In the genomic region with DNA sequence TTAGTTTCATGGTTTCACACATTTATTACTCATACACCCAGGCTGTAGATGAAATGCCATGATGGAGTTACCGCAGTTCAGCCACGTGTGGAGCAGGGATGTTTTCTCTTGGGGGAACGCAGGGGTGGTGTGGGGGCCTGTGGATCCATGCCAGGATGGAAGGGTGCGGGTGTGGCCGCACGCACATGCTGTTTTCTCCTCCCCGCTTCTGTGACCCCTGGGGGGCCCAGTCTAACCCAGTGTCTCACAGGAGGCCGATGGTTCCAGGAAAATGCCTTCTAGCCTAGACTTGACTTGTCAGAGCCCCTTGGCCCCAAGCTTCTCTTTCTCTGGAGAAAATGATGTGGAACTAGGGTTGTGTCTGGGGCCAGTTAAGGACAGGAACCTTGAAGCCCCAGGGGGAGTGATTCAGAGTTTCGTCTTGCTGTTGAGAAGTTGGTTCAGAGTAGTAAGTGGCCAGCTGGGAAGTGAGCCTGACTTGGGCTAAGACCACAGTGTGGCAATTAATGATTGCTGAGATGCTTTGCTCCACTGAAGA, we compare ENCODE assay signal across 1 cellular context.
TF ChIP-seq lines count a peak whose summit lies in the region.

No MANE protein-coding gene starts in this region.

TF ChIP-seq in K562, 482 proteins besides CTCF, POLR2A, EP300 and RAD21 (continued from another document and continues in another):
- no peak for TF ChIP-seq SRSF3 (IDR thresholded peaks at IDR 0.05; ENCODE audit: insufficient read depth, low read length)
- TF ChIP-seq, protein P1, sequence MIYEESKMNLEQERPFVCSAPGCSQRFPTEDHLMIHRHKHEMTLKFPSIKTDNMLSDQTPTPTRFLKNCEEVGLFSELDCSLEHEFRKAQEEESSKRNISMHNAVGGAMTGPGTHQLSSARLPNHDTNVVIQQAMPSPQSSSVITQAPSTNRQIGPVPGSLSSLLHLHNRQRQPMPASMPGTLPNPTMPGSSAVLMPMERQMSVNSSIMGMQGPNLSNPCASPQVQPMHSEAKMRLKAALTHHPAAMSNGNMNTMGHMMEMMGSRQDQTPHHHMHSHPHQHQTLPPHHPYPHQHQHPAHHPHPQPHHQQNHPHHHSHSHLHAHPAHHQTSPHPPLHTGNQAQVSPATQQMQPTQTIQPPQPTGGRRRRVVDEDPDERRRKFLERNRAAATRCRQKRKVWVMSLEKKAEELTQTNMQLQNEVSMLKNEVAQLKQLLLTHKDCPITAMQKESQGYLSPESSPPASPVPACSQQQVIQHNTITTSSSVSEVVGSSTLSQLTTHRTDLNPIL (CRISPR knock-in tag; IDR thresholded peaks at IDR 0.05): no peak
- no peak for TF ChIP-seq POLR2H (tag; IDR thresholded peaks at IDR 0.05; ENCODE audit: low read depth)
- TF ChIP-seq, protein P2, sequence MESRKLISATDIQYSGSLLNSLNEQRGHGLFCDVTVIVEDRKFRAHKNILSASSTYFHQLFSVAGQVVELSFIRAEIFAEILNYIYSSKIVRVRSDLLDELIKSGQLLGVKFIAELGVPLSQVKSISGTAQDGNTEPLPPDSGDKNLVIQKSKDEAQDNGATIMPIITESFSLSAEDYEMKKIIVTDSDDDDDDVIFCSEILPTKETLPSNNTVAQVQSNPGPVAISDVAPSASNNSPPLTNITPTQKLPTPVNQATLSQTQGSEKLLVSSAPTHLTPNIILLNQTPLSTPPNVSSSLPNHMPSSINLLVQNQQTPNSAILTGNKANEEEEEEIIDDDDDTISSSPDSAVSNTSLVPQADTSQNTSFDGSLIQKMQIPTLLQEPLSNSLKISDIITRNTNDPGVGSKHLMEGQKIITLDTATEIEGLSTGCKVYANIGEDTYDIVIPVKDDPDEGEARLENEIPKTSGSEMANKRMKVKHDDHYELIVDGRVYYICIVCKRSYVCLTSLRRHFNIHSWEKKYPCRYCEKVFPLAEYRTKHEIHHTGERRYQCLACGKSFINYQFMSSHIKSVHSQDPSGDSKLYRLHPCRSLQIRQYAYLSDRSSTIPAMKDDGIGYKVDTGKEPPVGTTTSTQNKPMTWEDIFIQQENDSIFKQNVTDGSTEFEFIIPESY (CRISPR knock-in tag; IDR thresholded peaks at IDR 0.05): no peak
- TF ChIP-seq, protein P3, sequence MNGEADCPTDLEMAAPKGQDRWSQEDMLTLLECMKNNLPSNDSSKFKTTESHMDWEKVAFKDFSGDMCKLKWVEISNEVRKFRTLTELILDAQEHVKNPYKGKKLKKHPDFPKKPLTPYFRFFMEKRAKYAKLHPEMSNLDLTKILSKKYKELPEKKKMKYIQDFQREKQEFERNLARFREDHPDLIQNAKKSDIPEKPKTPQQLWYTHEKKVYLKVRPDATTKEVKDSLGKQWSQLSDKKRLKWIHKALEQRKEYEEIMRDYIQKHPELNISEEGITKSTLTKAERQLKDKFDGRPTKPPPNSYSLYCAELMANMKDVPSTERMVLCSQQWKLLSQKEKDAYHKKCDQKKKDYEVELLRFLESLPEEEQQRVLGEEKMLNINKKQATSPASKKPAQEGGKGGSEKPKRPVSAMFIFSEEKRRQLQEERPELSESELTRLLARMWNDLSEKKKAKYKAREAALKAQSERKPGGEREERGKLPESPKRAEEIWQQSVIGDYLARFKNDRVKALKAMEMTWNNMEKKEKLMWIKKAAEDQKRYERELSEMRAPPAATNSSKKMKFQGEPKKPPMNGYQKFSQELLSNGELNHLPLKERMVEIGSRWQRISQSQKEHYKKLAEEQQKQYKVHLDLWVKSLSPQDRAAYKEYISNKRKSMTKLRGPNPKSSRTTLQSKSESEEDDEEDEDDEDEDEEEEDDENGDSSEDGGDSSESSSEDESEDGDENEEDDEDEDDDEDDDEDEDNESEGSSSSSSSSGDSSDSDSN (IDR thresholded peaks at IDR 0.05; ENCODE audit: borderline replicate concordance in 1 of 2, low read depth in 2 of 2, low read length in 2 of 2): no peak
- no peak for TF ChIP-seq TSC22D4 (tag; IDR thresholded peaks at IDR 0.05)
- TF ChIP-seq POLR2AphosphoS5 (IDR thresholded peaks at IDR 0.05; ENCODE audit: control insufficient read depth, insufficient read depth, low read depth, low read length): no peak
- TF ChIP-seq THRAP3 (IDR thresholded peaks at IDR 0.05; ENCODE audit: borderline replicate concordance): no peak
- no peak for TF ChIP-seq MTA3 (IDR thresholded peaks at IDR 0.05; ENCODE audit: borderline replicate concordance)
- no peak for TF ChIP-seq PTBP1 (IDR thresholded peaks at IDR 0.05; ENCODE audit: low read depth, low read length)
- TF ChIP-seq, protein P4, sequence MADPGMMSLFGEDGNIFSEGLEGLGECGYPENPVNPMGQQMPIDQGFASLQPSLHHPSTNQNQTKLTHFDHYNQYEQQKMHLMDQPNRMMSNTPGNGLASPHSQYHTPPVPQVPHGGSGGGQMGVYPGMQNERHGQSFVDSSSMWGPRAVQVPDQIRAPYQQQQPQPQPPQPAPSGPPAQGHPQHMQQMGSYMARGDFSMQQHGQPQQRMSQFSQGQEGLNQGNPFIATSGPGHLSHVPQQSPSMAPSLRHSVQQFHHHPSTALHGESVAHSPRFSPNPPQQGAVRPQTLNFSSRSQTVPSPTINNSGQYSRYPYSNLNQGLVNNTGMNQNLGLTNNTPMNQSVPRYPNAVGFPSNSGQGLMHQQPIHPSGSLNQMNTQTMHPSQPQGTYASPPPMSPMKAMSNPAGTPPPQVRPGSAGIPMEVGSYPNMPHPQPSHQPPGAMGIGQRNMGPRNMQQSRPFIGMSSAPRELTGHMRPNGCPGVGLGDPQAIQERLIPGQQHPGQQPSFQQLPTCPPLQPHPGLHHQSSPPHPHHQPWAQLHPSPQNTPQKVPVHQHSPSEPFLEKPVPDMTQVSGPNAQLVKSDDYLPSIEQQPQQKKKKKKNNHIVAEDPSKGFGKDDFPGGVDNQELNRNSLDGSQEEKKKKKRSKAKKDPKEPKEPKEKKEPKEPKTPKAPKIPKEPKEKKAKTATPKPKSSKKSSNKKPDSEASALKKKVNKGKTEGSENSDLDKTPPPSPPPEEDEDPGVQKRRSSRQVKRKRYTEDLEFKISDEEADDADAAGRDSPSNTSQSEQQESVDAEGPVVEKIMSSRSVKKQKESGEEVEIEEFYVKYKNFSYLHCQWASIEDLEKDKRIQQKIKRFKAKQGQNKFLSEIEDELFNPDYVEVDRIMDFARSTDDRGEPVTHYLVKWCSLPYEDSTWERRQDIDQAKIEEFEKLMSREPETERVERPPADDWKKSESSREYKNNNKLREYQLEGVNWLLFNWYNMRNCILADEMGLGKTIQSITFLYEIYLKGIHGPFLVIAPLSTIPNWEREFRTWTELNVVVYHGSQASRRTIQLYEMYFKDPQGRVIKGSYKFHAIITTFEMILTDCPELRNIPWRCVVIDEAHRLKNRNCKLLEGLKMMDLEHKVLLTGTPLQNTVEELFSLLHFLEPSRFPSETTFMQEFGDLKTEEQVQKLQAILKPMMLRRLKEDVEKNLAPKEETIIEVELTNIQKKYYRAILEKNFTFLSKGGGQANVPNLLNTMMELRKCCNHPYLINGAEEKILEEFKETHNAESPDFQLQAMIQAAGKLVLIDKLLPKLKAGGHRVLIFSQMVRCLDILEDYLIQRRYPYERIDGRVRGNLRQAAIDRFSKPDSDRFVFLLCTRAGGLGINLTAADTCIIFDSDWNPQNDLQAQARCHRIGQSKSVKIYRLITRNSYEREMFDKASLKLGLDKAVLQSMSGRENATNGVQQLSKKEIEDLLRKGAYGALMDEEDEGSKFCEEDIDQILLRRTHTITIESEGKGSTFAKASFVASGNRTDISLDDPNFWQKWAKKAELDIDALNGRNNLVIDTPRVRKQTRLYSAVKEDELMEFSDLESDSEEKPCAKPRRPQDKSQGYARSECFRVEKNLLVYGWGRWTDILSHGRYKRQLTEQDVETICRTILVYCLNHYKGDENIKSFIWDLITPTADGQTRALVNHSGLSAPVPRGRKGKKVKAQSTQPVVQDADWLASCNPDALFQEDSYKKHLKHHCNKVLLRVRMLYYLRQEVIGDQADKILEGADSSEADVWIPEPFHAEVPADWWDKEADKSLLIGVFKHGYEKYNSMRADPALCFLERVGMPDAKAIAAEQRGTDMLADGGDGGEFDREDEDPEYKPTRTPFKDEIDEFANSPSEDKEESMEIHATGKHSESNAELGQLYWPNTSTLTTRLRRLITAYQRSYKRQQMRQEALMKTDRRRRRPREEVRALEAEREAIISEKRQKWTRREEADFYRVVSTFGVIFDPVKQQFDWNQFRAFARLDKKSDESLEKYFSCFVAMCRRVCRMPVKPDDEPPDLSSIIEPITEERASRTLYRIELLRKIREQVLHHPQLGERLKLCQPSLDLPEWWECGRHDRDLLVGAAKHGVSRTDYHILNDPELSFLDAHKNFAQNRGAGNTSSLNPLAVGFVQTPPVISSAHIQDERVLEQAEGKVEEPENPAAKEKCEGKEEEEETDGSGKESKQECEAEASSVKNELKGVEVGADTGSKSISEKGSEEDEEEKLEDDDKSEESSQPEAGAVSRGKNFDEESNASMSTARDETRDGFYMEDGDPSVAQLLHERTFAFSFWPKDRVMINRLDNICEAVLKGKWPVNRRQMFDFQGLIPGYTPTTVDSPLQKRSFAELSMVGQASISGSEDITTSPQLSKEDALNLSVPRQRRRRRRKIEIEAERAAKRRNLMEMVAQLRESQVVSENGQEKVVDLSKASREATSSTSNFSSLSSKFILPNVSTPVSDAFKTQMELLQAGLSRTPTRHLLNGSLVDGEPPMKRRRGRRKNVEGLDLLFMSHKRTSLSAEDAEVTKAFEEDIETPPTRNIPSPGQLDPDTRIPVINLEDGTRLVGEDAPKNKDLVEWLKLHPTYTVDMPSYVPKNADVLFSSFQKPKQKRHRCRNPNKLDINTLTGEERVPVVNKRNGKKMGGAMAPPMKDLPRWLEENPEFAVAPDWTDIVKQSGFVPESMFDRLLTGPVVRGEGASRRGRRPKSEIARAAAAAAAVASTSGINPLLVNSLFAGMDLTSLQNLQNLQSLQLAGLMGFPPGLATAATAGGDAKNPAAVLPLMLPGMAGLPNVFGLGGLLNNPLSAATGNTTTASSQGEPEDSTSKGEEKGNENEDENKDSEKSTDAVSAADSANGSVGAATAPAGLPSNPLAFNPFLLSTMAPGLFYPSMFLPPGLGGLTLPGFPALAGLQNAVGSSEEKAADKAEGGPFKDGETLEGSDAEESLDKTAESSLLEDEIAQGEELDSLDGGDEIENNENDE (IDR thresholded peaks at IDR 0.05; ENCODE audit: low read depth, low read length): no peak
- TF ChIP-seq ZNF134 (CRISPR knock-in tag; conservative IDR thresholded peaks at IDR 0.05): no peak
- no peak for TF ChIP-seq GATAD2A (IDR thresholded peaks at IDR 0.05)
- no peak for TF ChIP-seq FIP1L1 (IDR thresholded peaks at IDR 0.05; ENCODE audit: low read depth, low read length, poor library complexity, severe bottlenecking)
- peak; percentile 56; the same call in 1 of the 2 replicates for TF ChIP-seq DDX20 (tag; IDR thresholded peaks at IDR 0.05; ENCODE audit: low read depth)
- no peak for TF ChIP-seq GTF2E2 (tag; IDR thresholded peaks at IDR 0.05)
- TF ChIP-seq MAFF (IDR thresholded peaks at IDR 0.05; ENCODE audit: low read length): no peak
- TF ChIP-seq, protein P5, sequence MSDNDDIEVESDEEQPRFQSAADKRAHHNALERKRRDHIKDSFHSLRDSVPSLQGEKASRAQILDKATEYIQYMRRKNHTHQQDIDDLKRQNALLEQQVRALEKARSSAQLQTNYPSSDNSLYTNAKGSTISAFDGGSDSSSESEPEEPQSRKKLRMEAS (CRISPR knock-in tag; IDR thresholded peaks at IDR 0.05): no peak
- no peak for TF ChIP-seq ZNF445 (CRISPR knock-in tag; IDR thresholded peaks at IDR 0.05; ENCODE audit: low read depth)
- TF ChIP-seq, protein P6, sequence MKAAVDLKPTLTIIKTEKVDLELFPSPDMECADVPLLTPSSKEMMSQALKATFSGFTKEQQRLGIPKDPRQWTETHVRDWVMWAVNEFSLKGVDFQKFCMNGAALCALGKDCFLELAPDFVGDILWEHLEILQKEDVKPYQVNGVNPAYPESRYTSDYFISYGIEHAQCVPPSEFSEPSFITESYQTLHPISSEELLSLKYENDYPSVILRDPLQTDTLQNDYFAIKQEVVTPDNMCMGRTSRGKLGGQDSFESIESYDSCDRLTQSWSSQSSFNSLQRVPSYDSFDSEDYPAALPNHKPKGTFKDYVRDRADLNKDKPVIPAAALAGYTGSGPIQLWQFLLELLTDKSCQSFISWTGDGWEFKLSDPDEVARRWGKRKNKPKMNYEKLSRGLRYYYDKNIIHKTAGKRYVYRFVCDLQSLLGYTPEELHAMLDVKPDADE (conservative IDR thresholded peaks at IDR 0.05; ENCODE audit: control insufficient read depth, low read depth, low read length): no peak
- no peak for TF ChIP-seq ZNF143 (CRISPR knock-in tag; IDR thresholded peaks at IDR 0.05)
- 0 out of 4 replicates have a peak, but pooled peaks of 1 of the 2 experiments have one; percentile 26 for TF ChIP-seq SRF (CRISPR knock-in tag; IDR thresholded peaks at IDR 0.05)
- TF ChIP-seq, protein P7, sequence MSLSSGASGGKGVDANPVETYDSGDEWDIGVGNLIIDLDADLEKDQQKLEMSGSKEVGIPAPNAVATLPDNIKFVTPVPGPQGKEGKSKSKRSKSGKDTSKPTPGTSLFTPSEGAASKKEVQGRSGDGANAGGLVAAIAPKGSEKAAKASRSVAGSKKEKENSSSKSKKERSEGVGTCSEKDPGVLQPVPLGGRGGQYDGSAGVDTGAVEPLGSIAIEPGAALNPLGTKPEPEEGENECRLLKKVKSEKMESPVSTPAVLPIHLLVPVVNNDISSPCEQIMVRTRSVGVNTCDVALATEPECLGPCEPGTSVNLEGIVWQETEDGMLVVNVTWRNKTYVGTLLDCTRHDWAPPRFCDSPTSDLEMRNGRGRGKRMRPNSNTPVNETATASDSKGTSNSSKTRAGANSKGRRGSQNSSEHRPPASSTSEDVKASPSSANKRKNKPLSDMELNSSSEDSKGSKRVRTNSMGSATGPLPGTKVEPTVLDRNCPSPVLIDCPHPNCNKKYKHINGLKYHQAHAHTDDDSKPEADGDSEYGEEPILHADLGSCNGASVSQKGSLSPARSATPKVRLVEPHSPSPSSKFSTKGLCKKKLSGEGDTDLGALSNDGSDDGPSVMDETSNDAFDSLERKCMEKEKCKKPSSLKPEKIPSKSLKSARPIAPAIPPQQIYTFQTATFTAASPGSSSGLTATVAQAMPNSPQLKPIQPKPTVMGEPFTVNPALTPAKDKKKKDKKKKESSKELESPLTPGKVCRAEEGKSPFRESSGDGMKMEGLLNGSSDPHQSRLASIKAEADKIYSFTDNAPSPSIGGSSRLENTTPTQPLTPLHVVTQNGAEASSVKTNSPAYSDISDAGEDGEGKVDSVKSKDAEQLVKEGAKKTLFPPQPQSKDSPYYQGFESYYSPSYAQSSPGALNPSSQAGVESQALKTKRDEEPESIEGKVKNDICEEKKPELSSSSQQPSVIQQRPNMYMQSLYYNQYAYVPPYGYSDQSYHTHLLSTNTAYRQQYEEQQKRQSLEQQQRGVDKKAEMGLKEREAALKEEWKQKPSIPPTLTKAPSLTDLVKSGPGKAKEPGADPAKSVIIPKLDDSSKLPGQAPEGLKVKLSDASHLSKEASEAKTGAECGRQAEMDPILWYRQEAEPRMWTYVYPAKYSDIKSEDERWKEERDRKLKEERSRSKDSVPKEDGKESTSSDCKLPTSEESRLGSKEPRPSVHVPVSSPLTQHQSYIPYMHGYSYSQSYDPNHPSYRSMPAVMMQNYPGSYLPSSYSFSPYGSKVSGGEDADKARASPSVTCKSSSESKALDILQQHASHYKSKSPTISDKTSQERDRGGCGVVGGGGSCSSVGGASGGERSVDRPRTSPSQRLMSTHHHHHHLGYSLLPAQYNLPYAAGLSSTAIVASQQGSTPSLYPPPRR (CRISPR knock-in tag; IDR thresholded peaks at IDR 0.05; ENCODE audit: borderline replicate concordance): no peak
- TF ChIP-seq GTF2A2 (tag; IDR thresholded peaks at IDR 0.05): 0 out of 2 replicates have a peak, but pooled peaks have one; percentile 52
- no peak for TF ChIP-seq ZKSCAN3 (CRISPR knock-in tag; IDR thresholded peaks at IDR 0.05)
- no peak for TF ChIP-seq ZNF253 (CRISPR knock-in tag; conservative IDR thresholded peaks at IDR 0.05)
- no peak for TF ChIP-seq HDAC1 (IDR thresholded peaks at IDR 0.05)
- no peak for TF ChIP-seq NR2F6 (CRISPR knock-in tag; IDR thresholded peaks at IDR 0.05)
- no peak for TF ChIP-seq OTX1 (CRISPR knock-in tag; IDR thresholded peaks at IDR 0.05)
- no peak for TF ChIP-seq ZNF830 (CRISPR knock-in tag; IDR thresholded peaks at IDR 0.05)
